10 cellular contexts compared by ENCODE assay signal in genomic region chr3:53493618-53493996, GRCh38. TPM values are rescaled to one million over a fixed set of nuclear protein-coding genes. Genes with fewer than 3 reads are reported as not detected.
DNase-seq lines count a peak whose midpoint lies in the region; ATAC-seq and TF ChIP-seq lines count a peak whose summit lies in the region.
"Had no signal": no experiment of that assay in that cellular context is flagged by ENCODE, and none has a peak within 500 bp of the region (broad histone marks: within the 10 kb centered on the region; RNA-seq: fewer than 3 reads in every experiment).

No MANE protein-coding gene starts in this region.

- DNase-seq in NCI-H526 treated with DMSO at 0.1 percent for 48 hours (lab: John Stamatoyannopoulos, UW) (peak; percentile 32), NCI-H526 (lab: John Stamatoyannopoulos, UW) (no peak), astrocyte of the cerebellum (ENCODE audit: low read depth) (no peak), left lobe of liver (ENCODE audit: low spot score) (no peak)
- DNase-seq in stimulated activated naive CD8-positive, alpha-beta T cell treated with anti-CD3 and anti-CD28 coated beads, Interleukin-15, Interleukin-2, amounts not matched to agents 100 U/mL and 50 U/mL, for 24 hours, result no peak
- DNase-seq in stimulated activated CD4-positive, alpha-beta T cell treated with anti-CD3 and anti-CD28 coated beads, Interleukin-12 subunit alpha, Interleukin-12 subunit beta, amount 100 ng/mL, for 4 hours, result no peak
- DNase-seq: Kasumi-1 had no signal

- ATAC-seq in left lobe of liver, result peak; percentile 13
- ATAC-seq in stimulated activated naive CD8-positive, alpha-beta T cell treated with anti-CD3 and anti-CD28 coated beads, Interleukin-15, Interleukin-2, amounts not matched to agents 100 U/mL and 50 U/mL, for 24 hours, result peak; percentile 11
- ATAC-seq in GM18907 (IDR thresholded peaks at IDR 0.05; ENCODE audit: unreplicated experiment), result no peak
- ATAC-seq in GM19328 (IDR thresholded peaks at IDR 0.05; ENCODE audit: unreplicated experiment), result no peak

- no peak for TF ChIP-seq CTCF in astrocyte of the cerebellum (IDR thresholded peaks at IDR 0.05; ENCODE audit: low read depth, low read length, missing control alignments)

- in situ Hi-C loops in astrocyte of the cerebellum (cut with HindIII; ENCODE audit: low sequenced_read_pairs), result no loop called here

- H3K4me3 ChIP-seq in astrocyte of the cerebellum (ENCODE audit: low read depth, low read length), result peak overlapping the region; percentile 40

RNA-seq across cellular contexts. Expression of gene CACNA1D, which starts 0.8 kb away (rescaled TPM):
- total RNA-seq in left lobe of liver, result 8.0 TPM
- total RNA-seq: A673 had no signal

Comparison
In these comparisons a context has a peak if more than half of its experiments do, and no peak if none do; other contexts are left out.
1. ATAC-seq: peak in left lobe of liver (single experiment) and stimulated activated naive CD8-positive, alpha-beta T cell treated with anti-CD3 and anti-CD28 coated beads, Interleukin-15, Interleukin-2, amounts not matched to agents 100 U/mL and 50 U/mL, for 24 hours (single experiment); none in GM18907 (single experiment) and GM19328 (single experiment).